Comparison of ENCODE assay signal across 23 cellular contexts in genomic region chr6:80348263-80348662, GRCh38.
DNase-seq lines count a peak whose midpoint lies in the region; ATAC-seq and TF ChIP-seq lines count a peak whose summit lies in the region.
"Had no signal": no experiment of that assay in that cellular context is flagged by ENCODE, and none has a peak within 500 bp of the region (broad histone marks: within the 10 kb centered on the region; RNA-seq: fewer than 3 reads in every experiment).

No MANE protein-coding gene starts in this region.

- H3K27me3 ChIP-seq in gastrocnemius medialis, result no peaks in the 10 kb centered on the region
- no peaks in the 10 kb centered on the region for H3K27me3 ChIP-seq in neural progenitor cell
- H3K27me3 ChIP-seq: right lobe of liver, vagina had no signal

- peaks cover 4% of the 10 kb centered on the region for H3K36me3 Mint-ChIP-seq in neural progenitor cell
- H3K36me3 Mint-ChIP-seq: naive B cell had no signal

- no peaks in the 10 kb centered on the region for H3K36me3 ChIP-seq in gastrocnemius medialis
- H3K36me3 ChIP-seq in neural progenitor cell, result no peaks in the 10 kb centered on the region
- H3K36me3 ChIP-seq: right lobe of liver, vagina had no signal

- peak in 1 of 2 donors; percentile 52 for ATAC-seq in gastrocnemius medialis
- ATAC-seq: activated CD4-positive, CD25-positive, alpha-beta regulatory T cell treated with anti-CD3 and anti-CD28 coated beads, Interleukin-2, amount 50 U/mL, for 24 hours had no signal

- no peaks in the 10 kb centered on the region for H3K79me2 ChIP-seq in neural progenitor cell (ENCODE audit: low read depth)

- DNase-seq in H4 (ENCODE audit: low spot score), result peak; percentile 53
- peak; percentile 28 for DNase-seq in NCI-H69 (lab: John Stamatoyannopoulos, UW)
- peak; percentile 15 for DNase-seq in fibroblast of the aortic adventitia (ENCODE audit: low read depth)
- DNase-seq in gastrocnemius medialis, result peak; percentile 8 to 15
- no peak for DNase-seq in activated naive CD4-positive, alpha-beta T cell treated with anti-CD3 and anti-CD28 coated beads, Interleukin-2, amount 50 U/mL, for 16 hours
- no peak for DNase-seq in NCI-H345 treated with DMSO at 0.1 percent for 48 hours (lab: John Stamatoyannopoulos, UW; ENCODE audit: unreplicated experiment)
- no peak for DNase-seq in neural progenitor cell (ENCODE audit: low spot score)
- DNase-seq: activated CD4-positive, alpha-beta memory T cell treated with anti-CD3 and anti-CD28 coated beads, Interleukin-2, amount 10 ng/mL, durations not matched to agents 7 days and 5 days; activated gamma-delta T cell; activated T-cell treated with anti-CD3 and anti-CD28 coated beads for 4 hours; CD4-positive, alpha-beta T cell; effector CD4-positive, alpha-beta T cell; GF-D8; H9; KBM-7; naive B cell; NCI-H774; right lobe of liver; SHP77 treated with DMSO at 0.1 percent for 48 hours had no signal

- in situ Hi-C loops in gastrocnemius medialis (cut with MboI; ENCODE audit: low sequenced_read_pairs in 4 of 4), result no loop called here

- no peak for TF ChIP-seq POLR2A in gastrocnemius medialis (IDR thresholded peaks at IDR 0.05)

- TF ChIP-seq CTCF in fibroblast of the aortic adventitia (IDR thresholded peaks at IDR 0.05; ENCODE audit: insufficient read depth, low read length), result no peak
- no peak for TF ChIP-seq CTCF in gastrocnemius medialis (IDR thresholded peaks at IDR 0.05 in 4 of 5, conservative IDR thresholded peaks at IDR 0.05 in 1 of 5)
- no peak for TF ChIP-seq CTCF in neural progenitor cell (IDR thresholded peaks at IDR 0.05)

- no peak overlapping the region for H3K4me3 Mint-ChIP-seq in neural progenitor cell
- H3K4me3 Mint-ChIP-seq: activated CD4-positive, alpha-beta memory T cell treated with anti-CD3 and anti-CD28 coated beads, Interleukin-2, amount 10 ng/mL, durations not matched to agents 7 days and 5 days; CD4-positive, alpha-beta T cell; central memory CD8-positive, alpha-beta T cell; H9; memory B cell; naive B cell had no signal

- H3K27ac ChIP-seq in gastrocnemius medialis (no peak overlapping the region), neural progenitor cell (no peak overlapping the region)
- H3K27ac ChIP-seq: right lobe of liver, vagina had no signal

- H2AFZ ChIP-seq in neural progenitor cell (replicated peaks), result no peak overlapping the region

- H3K9ac ChIP-seq in neural progenitor cell, result no peak overlapping the region

- H3K4me1 Mint-ChIP-seq in neural progenitor cell, result no peaks in the 10 kb centered on the region
- H3K4me1 Mint-ChIP-seq: activated CD4-positive, alpha-beta memory T cell treated with anti-CD3 and anti-CD28 coated beads, Interleukin-2, amount 10 ng/mL, durations not matched to agents 7 days and 5 days; central memory CD8-positive, alpha-beta T cell; H9; memory B cell; naive B cell had no signal

- no peak overlapping the region for H3K27ac Mint-ChIP-seq in neural progenitor cell
- H3K27ac Mint-ChIP-seq: activated CD4-positive, alpha-beta memory T cell treated with anti-CD3 and anti-CD28 coated beads, Interleukin-2, amount 10 ng/mL, durations not matched to agents 7 days and 5 days; CD4-positive, alpha-beta T cell; H9; memory B cell had no signal

- no peaks in the 10 kb centered on the region for H3F3A ChIP-seq in neural progenitor cell (ENCODE audit: low read depth)

- no peaks in the 10 kb centered on the region for H3K27me3 Mint-ChIP-seq in neural progenitor cell (ENCODE audit: insufficient read depth, low read depth)
- H3K27me3 Mint-ChIP-seq: activated CD4-positive, alpha-beta memory T cell treated with anti-CD3 and anti-CD28 coated beads, Interleukin-2, amount 10 ng/mL, durations not matched to agents 7 days and 5 days; CD4-positive, alpha-beta T cell; central memory CD8-positive, alpha-beta T cell; memory B cell; naive B cell had no signal

- H3K4me1 ChIP-seq in gastrocnemius medialis (peaks cover 4 to 10% of the 10 kb centered on the region in 2 donors), neural progenitor cell (no peaks in the 10 kb centered on the region)
- H3K4me1 ChIP-seq: right lobe of liver, vagina had no signal

- H3K9me3 Mint-ChIP-seq in neural progenitor cell, result no peaks in the 10 kb centered on the region
- H3K9me3 Mint-ChIP-seq: activated CD4-positive, alpha-beta memory T cell treated with anti-CD3 and anti-CD28 coated beads, Interleukin-2, amount 10 ng/mL, durations not matched to agents 7 days and 5 days; CD4-positive, alpha-beta T cell; central memory CD8-positive, alpha-beta T cell; H9; memory B cell had no signal

- H3K9me3 ChIP-seq in gastrocnemius medialis (no peaks in the 10 kb centered on the region), neural progenitor cell (ENCODE audit: low read depth) (no peaks in the 10 kb centered on the region)
- H3K9me3 ChIP-seq: right lobe of liver, vagina had no signal

- H3K4me2 ChIP-seq in neural progenitor cell, result no peak overlapping the region

- intact Hi-C loops in gastrocnemius medialis (cut with DNase I; ENCODE audit: low total_unique reads), result no loop called here

- H4K20me1 ChIP-seq in neural progenitor cell (ENCODE audit: low read depth), result no peaks in the 10 kb centered on the region

- H3K4me3 ChIP-seq in fibroblast of the aortic adventitia (ENCODE audit: low read depth, low read length), result no peak overlapping the region
- no peak overlapping the region for H3K4me3 ChIP-seq in gastrocnemius medialis
- no peak overlapping the region for H3K4me3 ChIP-seq in neural progenitor cell
- H3K4me3 ChIP-seq: right lobe of liver, vagina had no signal

Comparison
In these comparisons a context has a peak if more than half of its experiments do, and no peak if none do; other contexts are left out.
1. DNase-seq: peak in H4 (single experiment), NCI-H69 (single experiment), fibroblast of the aortic adventitia (single experiment) and gastrocnemius medialis (2 of 2); none in activated naive CD4-positive, alpha-beta T cell treated with anti-CD3 and anti-CD28 coated beads, Interleukin-2, amount 50 U/mL, for 16 hours (single experiment), NCI-H345 treated with DMSO at 0.1 percent for 48 hours (single experiment) and neural progenitor cell (single experiment).